13 cellular contexts compared by ENCODE assay signal in the genomic region with DNA sequence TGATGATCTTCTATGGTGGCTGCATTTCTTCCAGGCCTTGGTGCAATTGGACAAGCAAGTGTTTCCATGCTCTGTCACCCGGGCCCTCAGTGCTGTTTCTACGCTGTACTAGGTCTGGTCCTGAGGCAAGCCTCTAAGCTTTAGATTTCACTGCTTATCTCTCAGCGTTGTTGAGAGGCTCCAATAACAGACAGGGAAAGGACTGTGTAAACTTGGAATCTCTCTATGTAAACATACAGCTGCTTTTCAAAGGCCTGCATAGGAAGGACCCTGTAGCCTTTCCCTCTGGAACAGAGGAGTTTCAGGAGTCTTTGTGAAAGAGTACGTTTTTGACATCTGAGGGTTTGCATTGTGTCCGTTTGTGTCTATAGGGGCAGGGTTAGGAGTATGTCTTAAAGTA. TPM values are rescaled to one million over a fixed set of nuclear protein-coding genes. Genes with fewer than 3 reads are reported as not detected.
DNase-seq lines count a peak whose midpoint lies in the region; ATAC-seq and TF ChIP-seq lines count a peak whose summit lies in the region.
"Had no signal": no experiment of that assay in that cellular context is flagged by ENCODE, and none has a peak within 500 bp of the region (broad histone marks: within the 10 kb centered on the region; RNA-seq: fewer than 3 reads in every experiment).

No MANE protein-coding gene starts in this region.

- peak overlapping the region; percentile 87 to 90 for H3K27ac ChIP-seq in ascending aorta

- ATAC-seq in GM19452 (IDR thresholded peaks at IDR 0.05; ENCODE audit: unreplicated experiment): no peak

- H3K9me3 Mint-ChIP-seq in mesothelial cell of epicardium: no peaks in the 10 kb centered on the region

- no peaks in the 10 kb centered on the region for H3K36me3 ChIP-seq in ascending aorta

- peaks cover 14 to 35% of the 10 kb centered on the region in 2 donors for H3K4me1 ChIP-seq in ascending aorta

- H3K27ac Mint-ChIP-seq in mesothelial cell of epicardium: peak overlapping the region; percentile 73
- H3K27ac Mint-ChIP-seq: activated naive CD8-positive, alpha-beta T cell had no signal

- H3K27me3 ChIP-seq in ascending aorta: no peaks in the 10 kb centered on the region

- no peak for TF ChIP-seq CTCF in ascending aorta (IDR thresholded peaks at IDR 0.05)
- no peak for TF ChIP-seq CTCF in mesothelial cell of epicardium (IDR thresholded peaks at IDR 0.05; ENCODE audit: unreplicated experiment)

- peaks cover 90% of the 10 kb centered on the region for H3K4me1 Mint-ChIP-seq in mesothelial cell of epicardium

- no peak overlapping the region for H3K4me3 Mint-ChIP-seq in mesothelial cell of epicardium
- H3K4me3 Mint-ChIP-seq: activated naive CD8-positive, alpha-beta T cell had no signal

- no peaks in the 10 kb centered on the region for H3K9me3 ChIP-seq in ascending aorta

- peaks cover 33% of the 10 kb centered on the region for H3K27me3 Mint-ChIP-seq in mesothelial cell of epicardium (ENCODE audit: low read depth)

- peak; percentile 31 for DNase-seq in Ammon's horn (ENCODE audit: low spot score)
- peak; percentile 4 for DNase-seq in ELF-1 (ENCODE audit: low read depth, low spot score)
- no peak for DNase-seq in ascending aorta (ENCODE audit: low spot score in 2 of 2)
- no peak for DNase-seq in mesothelial cell of epicardium (ENCODE audit: low spot score in 2 of 2, unreplicated experiment in 2 of 2)
- no peak for DNase-seq in central memory CD4-positive, alpha-beta T cell
- no peak for DNase-seq in AG20443 (ENCODE audit: low spot score)
- no peak for DNase-seq in dedifferentiated amniotic fluid mesenchymal stem cell (ENCODE audit: extremely low spot score)
- DNase-seq: cortex of kidney; retina; stimulated activated CD4-positive, alpha-beta T cell treated with anti-CD3 and anti-CD28 coated beads, Interleukin-4, amount 100 ng/mL, for 4 hours; stimulated activated naive CD4-positive, alpha-beta T cell had no signal

- H3K4me3 ChIP-seq in ascending aorta: peak overlapping the region; percentile 4 to 68

- H3K36me3 Mint-ChIP-seq in mesothelial cell of epicardium: no peaks in the 10 kb centered on the region
- H3K36me3 Mint-ChIP-seq: activated naive CD8-positive, alpha-beta T cell had no signal

- intact Hi-C loops in ascending aorta (cut with DNase I): loop anchor here (5.0 to 10.0 kb wide), 8 partner anchors 255 to 1318 kb away; a partner anchor contains a TSS

RNA-seq across cellular contexts. Expression of a gene that starts 38.6 kb away (rescaled TPM):
- total RNA-seq in ascending aorta: 99.9 TPM
- total RNA-seq in mesothelial cell of epicardium: 213 to 237 TPM (median 230 TPM) in 3 replicates

Comparison
In these comparisons a context has a peak if more than half of its experiments do, and no peak if none do; other contexts are left out.
1. DNase-seq: peak in Ammon's horn (single experiment) and ELF-1 (single experiment); none in ascending aorta (0 of 2), mesothelial cell of epicardium (0 of 2), central memory CD4-positive, alpha-beta T cell (single experiment), AG20443 (single experiment) and dedifferentiated amniotic fluid mesenchymal stem cell (single experiment).